Comparison of ENCODE assay signal across 11 cellular contexts in the genomic region with DNA sequence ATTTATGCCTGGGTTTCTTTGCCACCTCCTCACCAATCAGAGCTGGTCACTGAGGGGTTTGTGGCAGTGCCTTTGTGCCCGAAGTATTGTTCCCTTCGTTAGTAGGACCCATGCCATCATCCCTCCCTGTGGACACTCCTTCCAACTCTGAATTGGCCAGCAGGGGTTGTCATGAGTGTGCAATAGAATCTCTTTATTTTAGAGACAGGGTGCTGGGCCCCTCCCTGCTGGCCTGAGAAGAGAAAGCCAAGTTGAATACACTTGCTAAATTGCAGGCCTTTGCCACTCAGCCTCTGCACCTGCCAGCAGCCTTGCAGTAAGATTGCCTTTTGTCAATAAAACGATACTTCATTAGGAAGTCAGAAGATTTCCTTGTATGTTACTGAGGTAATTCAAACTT. TPM values are rescaled to one million over a fixed set of nuclear protein-coding genes. Genes with fewer than 3 reads are reported as not detected.
A peak's percentile ranks its signal among the peaks of the same experiment; 100 is the strongest.
DNase-seq lines count a peak whose midpoint lies in the region; ATAC-seq, FAIRE-seq and TF ChIP-seq lines count a peak whose summit lies in the region.
"Had no signal": no experiment of that assay in that cellular context is flagged by ENCODE, and none has a peak within 500 bp of the region (broad histone marks: within the 10 kb centered on the region; RNA-seq: fewer than 3 reads in every experiment).

No MANE protein-coding gene starts in this region.

- H3K9me3 ChIP-seq in GM12878 (replicated peaks; ENCODE audit: control insufficient read depth, insufficient read depth, low read length) (no peaks in the 10 kb centered on the region), lower lobe of right lung (no peaks in the 10 kb centered on the region)
- H3K9me3 ChIP-seq: body of pancreas had no signal

- ATAC-seq in GM12878 (peak; percentile 58), lower lobe of right lung (peak; percentile 85 to 88)
- ATAC-seq: body of pancreas had no signal

- CTCF ChIA-PET in GM12878 (lab: Yijun Ruan, JAX), result interaction anchor here (1.2 to 1.4 kb wide), 2 partner anchors 15 to 32 kb away, joined by 4 to 5 read pairs; no protein-coding TSS in a partner anchor

- H3K4me2 ChIP-seq in GM12878 (ENCODE audit: control insufficient read depth, insufficient read depth), result no peak overlapping the region

- H3K79me2 ChIP-seq in GM12878 (ENCODE audit: control insufficient read depth, insufficient read depth, low read length), result no peaks in the 10 kb centered on the region

- H3K4me1 ChIP-seq in GM12878 (ENCODE audit: control insufficient read depth, insufficient read depth, low read length) (no peaks in the 10 kb centered on the region), lower lobe of right lung (no peaks in the 10 kb centered on the region)
- H3K4me1 ChIP-seq: body of pancreas had no signal

- RAD21 ChIA-PET in GM12878 (lab: Charles Lee; ENCODE audit: unreplicated experiment), result no interaction called here

- SMC1A ChIA-PET in GM12878 (lab: Charles Lee; ENCODE audit: uncharacterized antibody, unreplicated experiment), result interaction anchor here (1.7 kb wide), 1 partner anchor 9 kb away, joined by 4 read pairs; no protein-coding TSS in a partner anchor

- H3K9ac ChIP-seq in GM12878 (ENCODE audit: control insufficient read depth, insufficient read depth, low read length), result no peak overlapping the region

- H4K20me1 ChIP-seq in GM12878 (ENCODE audit: control insufficient read depth, insufficient read depth), result no peaks in the 10 kb centered on the region

- WGBS in GM12878 (ENCODE audit: insufficient coverage, insufficient replicate concordance, low lambda C conversion rate, missing lambda C conversion rate), result 96% methylated on average over 3 of the region's 3 CpGs

- TF ChIP-seq POLR2A in GM12878 (IDR thresholded peaks at IDR 0.05; ENCODE audit: low read depth, low read length), result no peak

- POLR2A ChIA-PET in GM12878 (lab: Charles Lee), result no interaction called here

- H3K27ac ChIP-seq in GM12878 (ENCODE audit: control insufficient read depth, insufficient read depth) (no peak overlapping the region), lower lobe of right lung (no peak overlapping the region)

- H2AFZ ChIP-seq in GM12878 (ENCODE audit: control insufficient read depth, low read depth, low read length), result no peak overlapping the region

- H3K4me3 ChIP-seq in AG10803 (ENCODE audit: low read length) (no peak overlapping the region), LNCaP clone FGC (ENCODE audit: low read depth, low read length) (no peak overlapping the region), GM12878 (no peak overlapping the region), lower lobe of right lung (no peak overlapping the region)
- H3K4me3 ChIP-seq: body of pancreas had no signal

- H3K27me3 ChIP-seq in GM12878 (replicated peaks in 1 of 2; ENCODE audit: control insufficient read depth in 2 of 2, insufficient read depth in 2 of 2, low read length in 1 of 2) (no peaks in the 10 kb centered on the region), lower lobe of right lung (ENCODE audit: low read depth) (no peaks in the 10 kb centered on the region)
- H3K27me3 ChIP-seq: body of pancreas had no signal

- no TSS peak for BruUV-seq in GM12878 (replicated peaks; lab: Mats Ljungman, UMichigan)

- TF ChIP-seq EP300 in GM12878 (IDR thresholded peaks at IDR 0.05; ENCODE audit: borderline replicate concordance in 1 of 2, control insufficient read depth in 1 of 2, low read depth in 2 of 2, low read length in 2 of 2), result no peak

- in situ Hi-C loops in GM12878 (cut with MboI) (no loop called here), G401 (cut with HindIII; ENCODE audit: low sequenced_read_pairs) (no loop called here)

- no peak for FAIRE-seq in GM12878 (lab: Jason Lieb, UNC)

- H3K36me3 ChIP-seq in GM12878 (ENCODE audit: control insufficient read depth in 2 of 2, insufficient read depth in 2 of 2, low read length in 1 of 2) (peaks cover 8 to 9% of the 10 kb centered on the region in 2 experiments), lower lobe of right lung (peaks cover 66% of the 10 kb centered on the region)

- DNase-seq in AG10803 (ENCODE audit: low read depth) (peak; percentile 33), LNCaP clone FGC (ENCODE audit: low read depth) (peak; percentile 33), GM12878 (ENCODE audit: low read depth, low spot score) (no peak), lower lobe of right lung (peak; percentile 59), G401 (ENCODE audit: low spot score) (no peak), NOMO-1 treated with dmso at 0.1 percent for 144 hours (lab: John Stamatoyannopoulos, UW; ENCODE audit: unreplicated experiment) (no peak), SIG-M5 treated with dmso at 0.1 percent for 504 hours (lab: John Stamatoyannopoulos, UW; ENCODE audit: unreplicated experiment) (no peak)
- no peak for DNase-seq in activated CD4-positive, alpha-beta T cell treated with anti-CD3 and anti-CD28 coated beads for 48 hours
- DNase-seq: GF-D8; stimulated activated CD4-positive, alpha-beta T cell treated with anti-CD3 and anti-CD28 coated beads, Interleukin-4, amount 100 ng/mL, for 1 hour had no signal

- no peak for TF ChIP-seq RAD21 in GM12878 (IDR thresholded peaks at IDR 0.05; ENCODE audit: insufficient read depth, low read depth, low read length)

- intact Hi-C loops in GM12878 (cut with micrococcal nuclease; ENCODE audit: unreplicated experiment), result no loop called here
- intact Hi-C loops in lower lobe of right lung (cut with DNase I), result no loop called here

- TF ChIP-seq CTCF in AG10803 (conservative IDR thresholded peaks at IDR 0.05; ENCODE audit: low read length), result peak; percentile 31
- peak; percentile 39; the same call in 1 of the 2 replicates for TF ChIP-seq CTCF in LNCaP clone FGC (IDR thresholded peaks at IDR 0.05; ENCODE audit: control insufficient read depth, extremely low read depth, insufficient read depth)
- 0 out of 6 replicates have a peak, but pooled peaks of 1 of the 3 experiments have one; percentile 10 for TF ChIP-seq CTCF in GM12878 (IDR thresholded peaks at IDR 0.05 in 2 of 3, conservative IDR thresholded peaks at IDR 0.05 in 1 of 3; ENCODE audit: control insufficient read depth in 2 of 3, extremely low read depth in 1 of 3, insufficient read depth in 1 of 3, low read depth in 3 of 3, low read length in 3 of 3)
- no peak for TF ChIP-seq CTCF in lower lobe of right lung (IDR thresholded peaks at IDR 0.05)

TF ChIP-seq in GM12878, 131 proteins besides CTCF, POLR2A, EP300 and RAD21:
- TF ChIP-seq IKZF1 (conservative IDR thresholded peaks at IDR 0.05) (no peak), ZNF622 (IDR thresholded peaks at IDR 0.05) (no peak), BCL11A (IDR thresholded peaks at IDR 0.05; ENCODE audit: low read depth, low read length) (no peak), HDAC2 (IDR thresholded peaks at IDR 0.05) (no peak)
- TF ChIP-seq, protein P1, sequence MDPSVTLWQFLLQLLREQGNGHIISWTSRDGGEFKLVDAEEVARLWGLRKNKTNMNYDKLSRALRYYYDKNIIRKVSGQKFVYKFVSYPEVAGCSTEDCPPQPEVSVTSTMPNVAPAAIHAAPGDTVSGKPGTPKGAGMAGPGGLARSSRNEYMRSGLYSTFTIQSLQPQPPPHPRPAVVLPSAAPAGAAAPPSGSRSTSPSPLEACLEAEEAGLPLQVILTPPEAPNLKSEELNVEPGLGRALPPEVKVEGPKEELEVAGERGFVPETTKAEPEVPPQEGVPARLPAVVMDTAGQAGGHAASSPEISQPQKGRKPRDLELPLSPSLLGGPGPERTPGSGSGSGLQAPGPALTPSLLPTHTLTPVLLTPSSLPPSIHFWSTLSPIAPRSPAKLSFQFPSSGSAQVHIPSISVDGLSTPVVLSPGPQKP (IDR thresholded peaks at IDR 0.05; ENCODE audit: low read depth, low read length), result no peak

RNA-seq across cellular contexts. Expression of gene SLC12A3, which starts 40.7 kb away (rescaled TPM):
- total RNA-seq in GM12878 (2013; cell fraction: nucleolus; rRNA removed), result 0.98 and 2.1 TPM in 2 replicates
- 3.4 and 4.0 TPM in 2 replicates for total RNA-seq in GM12878 (2014; rRNA removed)
- total RNA-seq in GM12878 (2014; rRNA removed; fragmentation: Illumina TruSeq; extraction: Trizol), result 2.8 and 3.5 TPM in 2 replicates
- total RNA-seq in GM12878 (2021), result 4.8 and 5.2 TPM in 2 replicates
- 0.21 TPM for polyA plus RNA-seq in GM12878 (2011; ENCODE audit: low read depth)
- 0.05 and 0.16 TPM in 2 replicates for polyA plus RNA-seq in GM12878 (2011; rRNA removed)
- 0.10 and 0.16 TPM in 2 replicates for polyA plus RNA-seq in GM12878 (2011; cell fraction: cytosol; rRNA removed)
- polyA plus RNA-seq in GM12878 (2011; cell fraction: nucleus; rRNA removed), result 0.13 and 0.35 TPM in 2 replicates
- polyA plus RNA-seq in GM12878 (2012), result 0.38 and 0.55 TPM in 2 replicates
- polyA plus RNA-seq in GM12878 (2014; fragmentation: Illumina TruSeq; extraction: Trizol), result 4.9 and 5.9 TPM in 2 replicates
- 1 to 10 TPM in 1 of 2 experiments, under 1 TPM in 1; 0.95 to 1.0 TPM for polyA plus RNA-seq in GM12878 (2014; fragmentation: Nextera tagmentation; extraction: Ambion mirVana)
- polyA plus RNA-seq in GM12878 (2014; rRNA removed), result 5.1 and 6.3 TPM in 2 replicates
- 1 to 10 TPM; 2.8 TPM for polyA plus RNA-seq in GM12878 (2016; fragmentation: Nextera tagmentation; extraction: Ambion mirVana)
- polyA minus RNA-seq in GM12878 (2011; rRNA and poly(A)+ RNA removed), result 0.21 and 0.22 TPM in 2 replicates
- polyA minus RNA-seq in GM12878 (2011; cell fraction: cytosol; rRNA and poly(A)+ RNA removed), result 1.0 and 2.3 TPM in 2 replicates
- polyA minus RNA-seq in GM12878 (2011; cell fraction: nucleus; rRNA and poly(A)+ RNA removed), result 0.29 TPM in 1 of 2 replicates, not detected in the other
- total RNA-seq in lower lobe of right lung, result not detected
- 0.25 TPM in 1 of 2 replicates, not detected in the other for total RNA-seq in G401 (2014; rRNA removed; shearing (Covaris generic))
- total RNA-seq: body of pancreas had no signal

Comparison
In these comparisons a context has a peak if more than half of its experiments do, and no peak if none do; other contexts are left out.
1. DNase-seq: peak in AG10803 (single experiment), LNCaP clone FGC (single experiment) and lower lobe of right lung (single experiment); none in GM12878 (single experiment), G401 (single experiment), activated CD4-positive, alpha-beta T cell treated with anti-CD3 and anti-CD28 coated beads for 48 hours (single experiment), NOMO-1 treated with dmso at 0.1 percent for 144 hours (single experiment) and SIG-M5 treated with dmso at 0.1 percent for 504 hours (single experiment).